ENCODE assay signal across 28 cellular contexts in genomic region chr5:116423587-116424257, GRCh38.
"Had no signal": no experiment of that assay in that cellular context is flagged by ENCODE, and none has a peak within 500 bp of the region (broad histone marks: within the 10 kb centered on the region; RNA-seq: fewer than 3 reads in every experiment).

No MANE protein-coding gene starts in this region.

- H3K4me1 ChIP-seq: Peyer's patch, SJSA1 had no signal

- H3K9me3 ChIP-seq: adrenal gland, body of pancreas, MG63, Peyer's patch, SJSA1 had no signal

- H3K4me3 Mint-ChIP-seq: activated CD4-positive, alpha-beta T cell treated with anti-CD3 and anti-CD28 coated beads, Interleukin-2, amount 10 ng/mL, durations not matched to agents 24 days and 14 days; activated CD8-positive, alpha-beta T cell treated with anti-CD3 and anti-CD28 coated beads for 36 hours; activated naive CD4-positive, alpha-beta T cell treated with anti-CD3 and anti-CD28 coated beads for 36 hours; activated T-cell treated with anti-CD3 and anti-CD28 coated beads, Interleukin-2, amount 50 U/mL, for 24 hours; T-helper 2 cell treated with Interferon-gamma antibody and Interleukin-4, amounts not matched to agents 5 μg/mL and 100 μg/mL, for 36 hours had no signal

- DNase-seq: activated CD4-positive, alpha-beta T cell treated with anti-CD3 and anti-CD28 coated beads, Interleukin-2, amount 10 ng/mL, durations not matched to agents 24 days and 14 days; activated CD4-positive, alpha-beta T cell treated with anti-CD3 and anti-CD28 coated beads, Interleukin-2, amount 50 U/mL, for 4 hours; activated CD8-positive, alpha-beta T cell treated with anti-CD3 and anti-CD28 coated beads for 36 hours; activated gamma-delta T cell; activated naive CD4-positive, alpha-beta T cell treated with anti-CD3 and anti-CD28 coated beads for 36 hours; activated T-cell treated with anti-CD3 and anti-CD28 coated beads, Interleukin-2, amount 50 U/mL, for 24 hours; adrenal gland; body of pancreas; central memory CD4-positive, alpha-beta T cell; Karpas-422; KBM-7; MG63; NCI-H1048; NCI-H1105 treated with DMSO at 0.1 percent for 48 hours; NCI-H1436; NCI-H1694; NCI-H1930; NCI-H2081 treated with DMSO at 0.1 percent for 48 hours; NCI-H446 treated with DMSO at 0.1 percent for 48 hours; NCI-H524; Peyer's patch; RPMI8226; SHP77 treated with DMSO at 0.1 percent for 48 hours; SW 1271 had no signal

- H3K27ac Mint-ChIP-seq: activated CD4-positive, alpha-beta T cell treated with anti-CD3 and anti-CD28 coated beads, Interleukin-2, amount 10 ng/mL, durations not matched to agents 24 days and 14 days; activated CD8-positive, alpha-beta T cell treated with anti-CD3 and anti-CD28 coated beads for 36 hours; activated naive CD4-positive, alpha-beta T cell treated with anti-CD3 and anti-CD28 coated beads for 36 hours; activated T-cell treated with anti-CD3 and anti-CD28 coated beads, Interleukin-2, amount 50 U/mL, for 24 hours; activated T-helper 2 cell treated with anti-CD3 and anti-CD28 coated beads, Interferon-gamma antibody, Interleukin-2, Interleukin-4, amounts not matched to agents 10 μg/mL and 5 μg/mL and 100 μg/mL, durations not matched to agents 14 hours and 24 hours and 36 hours; T-helper 2 cell treated with Interferon-gamma antibody and Interleukin-4, amounts not matched to agents 5 μg/mL and 100 μg/mL, for 36 hours had no signal

- H3K4me1 Mint-ChIP-seq: activated CD4-positive, alpha-beta T cell treated with anti-CD3 and anti-CD28 coated beads, Interleukin-2, amount 10 ng/mL, durations not matched to agents 24 days and 14 days had no signal

- H3K36me3 ChIP-seq: adrenal gland, MG63, Peyer's patch, SJSA1 had no signal

- ATAC-seq: activated CD8-positive, alpha-beta T cell treated with anti-CD3 and anti-CD28 coated beads for 36 hours; activated naive CD4-positive, alpha-beta T cell treated with anti-CD3 and anti-CD28 coated beads, Interleukin-2, amount 50 U/mL, for 72 hours; body of pancreas had no signal

- H3K27me3 Mint-ChIP-seq: activated CD4-positive, alpha-beta T cell treated with anti-CD3 and anti-CD28 coated beads, Interleukin-2, amount 10 ng/mL, durations not matched to agents 24 days and 14 days; activated CD8-positive, alpha-beta T cell treated with anti-CD3 and anti-CD28 coated beads for 36 hours; activated T-cell treated with anti-CD3 and anti-CD28 coated beads, Interleukin-2, amount 50 U/mL, for 24 hours had no signal

- H3K27ac ChIP-seq: adrenal gland, body of pancreas, Peyer's patch, SJSA1 had no signal

- H3K27me3 ChIP-seq: adrenal gland, body of pancreas, MG63, Peyer's patch, SJSA1 had no signal

- H3K9me3 Mint-ChIP-seq: activated CD8-positive, alpha-beta T cell treated with anti-CD3 and anti-CD28 coated beads for 36 hours; activated T-cell treated with anti-CD3 and anti-CD28 coated beads, Interleukin-2, amount 50 U/mL, for 24 hours; activated T-helper 2 cell treated with anti-CD3 and anti-CD28 coated beads, Interferon-gamma antibody, Interleukin-2, Interleukin-4, amounts not matched to agents 10 μg/mL and 5 μg/mL and 100 μg/mL, durations not matched to agents 14 hours and 24 hours and 36 hours had no signal

- H3K4me3 ChIP-seq: adrenal gland, body of pancreas, MG63, Peyer's patch, SJSA1 had no signal
